8 cellular contexts compared by ENCODE assay signal in the genomic region with DNA sequence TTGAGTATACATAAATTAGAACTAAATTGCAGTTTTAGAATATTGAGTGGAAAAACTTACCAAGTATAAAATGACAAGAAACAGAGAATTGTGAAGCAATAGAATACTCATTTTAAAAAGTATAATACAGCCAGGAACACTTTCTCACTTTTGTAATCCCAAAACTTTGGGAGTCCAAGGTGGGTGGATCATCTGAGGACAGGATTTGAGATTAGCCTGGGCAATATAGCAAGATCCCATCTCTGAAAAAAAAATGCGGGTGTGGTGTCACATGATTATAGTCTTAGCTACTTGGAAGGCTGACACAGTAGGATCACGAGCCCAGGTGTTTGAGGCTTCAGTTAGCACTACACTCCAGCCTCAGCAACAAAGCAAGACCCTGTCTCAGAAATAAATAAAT.
"Had no signal": no experiment of that assay in that cellular context is flagged by ENCODE, and none has a peak within 500 bp of the region (broad histone marks: within the 10 kb centered on the region; RNA-seq: fewer than 3 reads in every experiment).

No MANE protein-coding gene starts in this region.

- H3K27me3 Mint-ChIP-seq: IgD-negative memory B cell had no signal

- H3K36me3 Mint-ChIP-seq: IgD-negative memory B cell had no signal

- H3K4me1 Mint-ChIP-seq: IgD-negative memory B cell had no signal

- H3K4me2 ChIP-seq: KMS-11 had no signal

- H3K27ac ChIP-seq: HL-60, KMS-11 had no signal

- FAIRE-seq: HepG2, HTR-8/SVneo had no signal

- H3K27ac Mint-ChIP-seq: IgD-negative memory B cell had no signal

- ATAC-seq: HepG2 had no signal

- DNase-seq: IMR-90, KBM-7, KG1 had no signal

- H3K4me3 Mint-ChIP-seq: IgD-negative memory B cell had no signal

- H3K9ac ChIP-seq: KMS-11 had no signal
